In genomic region chr3:36792342-36792741, GRCh38 we compare ENCODE assay signal across 8 cellular contexts. TPM values are rescaled to one million over a fixed set of nuclear protein-coding genes. Genes with fewer than 3 reads are reported as not detected.
DNase-seq lines count a peak whose midpoint lies in the region; ATAC-seq and TF ChIP-seq lines count a peak whose summit lies in the region.

No MANE protein-coding gene starts in this region.

- H3K27me3 Mint-ChIP-seq in activated CD4-positive, alpha-beta T cell treated with anti-CD3 and anti-CD28 coated beads, Interleukin-2, amount 10 ng/mL, durations not matched to agents 7 days and 5 days = peaks cover 12% of the 10 kb centered on the region

- no peaks in the 10 kb centered on the region for H3K9me3 Mint-ChIP-seq in activated CD4-positive, alpha-beta T cell treated with anti-CD3 and anti-CD28 coated beads, Interleukin-2, amount 10 ng/mL, durations not matched to agents 7 days and 5 days

- H3K27me3 ChIP-seq in heart right ventricle = peaks cover 0 to 5% (median 0%) of the 10 kb centered on the region in 7 donors

- CTCF ChIA-PET in activated CD4-positive, alpha-beta T cell treated with anti-CD3 and anti-CD28 coated beads, Interleukin-2, amount 10 ng/mL, durations not matched to agents 7 days and 5 days (lab: Charles Lee) = interaction anchor here (1.7 kb wide), 1 partner anchor 166 kb away, joined by 6 read pairs; no protein-coding TSS in a partner anchor

- DNase-seq in heart right ventricle (no peak), left ventricle myocardium superior (no peak), HT-29 (ENCODE audit: low spot score) (peak; percentile 30), lung microvascular endothelial cell (ENCODE audit: low read depth in 2 of 2) (peak; percentile 42), inferior parietal cortex (ENCODE audit: extremely low spot score) (no peak)
- DNase-seq in activated CD4-positive, alpha-beta T cell treated with anti-CD3 and anti-CD28 coated beads, Interleukin-2, amount 10 ng/mL, durations not matched to agents 7 days and 5 days = peak; percentile 16
- DNase-seq in activated CD4-positive, CD25-positive, alpha-beta regulatory T cell (lab: John Stamatoyannopoulos, UW) = no peak

- peaks cover 0 to 3% (median 0%) of the 10 kb centered on the region in 9 donors for H3K4me1 ChIP-seq in heart right ventricle

- H3K4me1 Mint-ChIP-seq in activated CD4-positive, alpha-beta T cell treated with anti-CD3 and anti-CD28 coated beads, Interleukin-2, amount 10 ng/mL, durations not matched to agents 7 days and 5 days = no peaks in the 10 kb centered on the region

- WGBS in heart right ventricle, 2 donors = 68 to 70% methylated on average over 4 of the region's 4 CpGs

- no peak overlapping the region for H3K4me3 ChIP-seq in heart right ventricle

- TF ChIP-seq CTCF in heart right ventricle (IDR thresholded peaks at IDR 0.05) = peak in 5 of 9 donors; percentile 8 to 38 (median 19)

- no peak overlapping the region for H3K4me3 Mint-ChIP-seq in activated CD4-positive, alpha-beta T cell treated with anti-CD3 and anti-CD28 coated beads, Interleukin-2, amount 10 ng/mL, durations not matched to agents 7 days and 5 days

- no peak for ATAC-seq in heart right ventricle
- ATAC-seq in left ventricle myocardium superior = no peak
- no peak for ATAC-seq in HG02588 (IDR thresholded peaks at IDR 0.05; ENCODE audit: unreplicated experiment)

- H3K27ac Mint-ChIP-seq in activated CD4-positive, alpha-beta T cell treated with anti-CD3 and anti-CD28 coated beads, Interleukin-2, amount 10 ng/mL, durations not matched to agents 7 days and 5 days = no peak overlapping the region

- intact Hi-C loops in heart right ventricle (cut with DNase I) = no loop called here
- intact Hi-C loops in left ventricle myocardium superior (cut with micrococcal nuclease) = no loop called here

- POLR2A ChIA-PET in activated CD4-positive, alpha-beta T cell treated with anti-CD3 and anti-CD28 coated beads, Interleukin-2, amount 10 ng/mL, durations not matched to agents 7 days and 5 days (lab: Charles Lee) = no interaction called here

- no peak overlapping the region for H3K27ac ChIP-seq in heart right ventricle

- no peaks in the 10 kb centered on the region for H3K36me3 ChIP-seq in heart right ventricle

- no peaks in the 10 kb centered on the region for H3K9me3 ChIP-seq in heart right ventricle

- H3K36me3 Mint-ChIP-seq in activated CD4-positive, alpha-beta T cell treated with anti-CD3 and anti-CD28 coated beads, Interleukin-2, amount 10 ng/mL, durations not matched to agents 7 days and 5 days (ENCODE audit: low read depth) = no peaks in the 10 kb centered on the region

RNA-seq across cellular contexts. Expression of gene DCLK3, which starts 28.0 kb away (rescaled TPM):
- total RNA-seq in heart right ventricle (1 to 10 TPM in 1 of 10 donors, under 1 TPM in 9; 0.04 to 1.0 (median 0.19) TPM), left ventricle myocardium superior (0.20 TPM), lung microvascular endothelial cell (not detected in 2 replicates)
- under 1 TPM; 0.15 to 0.23 TPM for polyA plus RNA-seq in heart right ventricle
- total RNA-seq in HT-29 (2014; rRNA removed; shearing (Covaris generic)) = not detected in 2 replicates
- total RNA-seq in activated CD4-positive, alpha-beta T cell treated with anti-CD3 and anti-CD28 coated beads, Interleukin-2, amount 10 ng/mL, durations not matched to agents 7 days and 5 days = not detected

Comparison
In these comparisons a context has a peak if more than half of its experiments do, and no peak if none do; other contexts are left out.
1. DNase-seq: peak in HT-29 (single experiment), activated CD4-positive, alpha-beta T cell treated with anti-CD3 and anti-CD28 coated beads, Interleukin-2, amount 10 ng/mL, durations not matched to agents 7 days and 5 days (single experiment) and lung microvascular endothelial cell (2 of 2); none in heart right ventricle (0 of 2), left ventricle myocardium superior (single experiment), activated CD4-positive, CD25-positive, alpha-beta regulatory T cell (0 of 4) and inferior parietal cortex (single experiment).